Comparison of ENCODE assay signal across 8 cellular contexts in the genomic region with DNA sequence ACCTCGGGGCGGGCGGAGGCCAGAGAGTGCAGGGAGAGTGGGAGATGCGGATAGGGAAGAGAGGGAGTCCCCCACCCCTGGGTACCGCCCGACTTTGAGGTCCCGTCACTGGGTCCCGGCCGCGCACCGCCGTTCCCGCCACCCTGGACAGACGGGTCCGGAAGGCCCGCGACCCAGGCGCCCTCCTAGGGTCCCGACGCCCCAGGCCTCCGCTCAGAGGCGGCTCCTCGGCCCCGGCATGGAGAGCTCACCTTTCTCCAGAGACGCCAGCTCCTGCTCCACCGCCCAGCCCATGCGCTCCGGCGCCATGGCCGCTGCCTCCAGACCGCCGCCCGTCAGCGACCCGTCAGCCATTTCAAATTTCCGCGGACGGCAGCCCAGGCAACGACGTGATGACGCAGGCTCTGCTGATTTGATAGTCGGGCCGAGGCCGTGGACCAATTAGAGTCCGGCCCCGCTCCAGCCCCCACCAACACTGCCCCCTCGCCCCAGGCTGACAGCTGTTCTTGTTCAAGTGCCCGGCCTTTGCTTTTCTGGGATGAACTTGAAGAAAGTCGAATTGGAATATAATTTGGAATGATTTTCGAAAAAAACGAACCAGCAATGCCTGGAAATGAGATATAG. TPM values are rescaled to one million over a fixed set of nuclear protein-coding genes. Genes with fewer than 3 reads are reported as not detected.
DNase-seq lines count a peak whose midpoint lies in the region; ATAC-seq, FAIRE-seq and TF ChIP-seq lines count a peak whose summit lies in the region.

A gene with protein sequence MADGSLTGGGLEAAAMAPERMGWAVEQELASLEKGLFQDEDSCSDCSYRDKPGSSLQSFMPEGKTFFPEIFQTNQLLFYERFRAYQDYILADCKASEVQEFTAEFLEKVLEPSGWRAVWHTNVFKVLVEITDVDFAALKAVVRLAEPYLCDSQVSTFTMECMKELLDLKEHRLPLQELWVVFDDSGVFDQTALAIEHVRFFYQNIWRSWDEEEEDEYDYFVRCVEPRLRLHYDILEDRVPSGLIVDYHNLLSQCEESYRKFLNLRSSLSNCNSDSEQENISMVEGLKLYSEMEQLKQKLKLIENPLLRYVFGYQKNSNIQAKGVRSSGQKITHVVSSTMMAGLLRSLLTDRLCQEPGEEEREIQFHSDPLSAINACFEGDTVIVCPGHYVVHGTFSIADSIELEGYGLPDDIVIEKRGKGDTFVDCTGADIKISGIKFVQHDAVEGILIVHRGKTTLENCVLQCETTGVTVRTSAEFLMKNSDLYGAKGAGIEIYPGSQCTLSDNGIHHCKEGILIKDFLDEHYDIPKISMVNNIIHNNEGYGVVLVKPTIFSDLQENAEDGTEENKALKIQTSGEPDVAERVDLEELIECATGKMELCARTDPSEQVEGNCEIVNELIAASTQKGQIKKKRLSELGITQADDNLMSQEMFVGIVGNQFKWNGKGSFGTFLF (minus strand): TSS at position 374 of the 624 bp plus-strand sequence. CDS start 20 bp downstream, at position 354.

- dilution Hi-C loops in keratinocyte (cut with MboI; ENCODE audit: extremely low pct_ligation_motif_present, low sequenced_read_pairs): no loop called here

- peaks cover 21% of the 10 kb centered on the region for H3K79me2 ChIP-seq in keratinocyte (ENCODE audit: control insufficient read depth, insufficient read depth, low read length)

- peak; percentile 67 for DNase-seq in AG04450 (ENCODE audit: low read depth, low spot score)
- DNase-seq in NCI-H2196 (lab: John Stamatoyannopoulos, UW; ENCODE audit: unreplicated experiment): peak; percentile 78
- DNase-seq in caudate nucleus (lab: John Stamatoyannopoulos, UW): peak in 60 of 61 donors; percentile 8 to 85 (median 68)
- peak; percentile 4 for DNase-seq in keratinocyte (ENCODE audit: low read depth, low spot score)
- DNase-seq in stimulated activated CD4-positive, alpha-beta T cell treated with anti-CD3 and anti-CD28 coated beads, Interleukin-15, amount 100 ng/mL, for 24 hours: peak; percentile 91

- ATAC-seq in GM18868 (IDR thresholded peaks at IDR 0.05; ENCODE audit: unreplicated experiment) (peak; percentile 90), HG03097 (IDR thresholded peaks at IDR 0.05; ENCODE audit: low FRiP score, unreplicated experiment) (peak; percentile 86)

- H3K4me3 ChIP-seq in AG04450 (ENCODE audit: low read depth, low read length): peak within 1 kb of the TSS; percentile 82
- H3K4me3 ChIP-seq in WI38 (ENCODE audit: low read depth, low read length): peak within 1 kb of the TSS; percentile 80
- peak within 1 kb of the TSS; percentile 75 to 88 (median 86) for H3K4me3 ChIP-seq in keratinocyte (ENCODE audit: control insufficient read depth in 2 of 3, extremely low read depth in 1 of 3, insufficient read depth in 2 of 3, low read depth in 1 of 3, low read length in 3 of 3)

- H3K9me3 ChIP-seq in AG04450 (ENCODE audit: control insufficient read depth, insufficient read depth, low read length): no peaks in the 10 kb centered on the region
- no peaks in the 10 kb centered on the region for H3K9me3 ChIP-seq in keratinocyte (ENCODE audit: control insufficient read depth, low read depth, low read length)

- no peaks in the 10 kb centered on the region for H4K20me1 ChIP-seq in keratinocyte (ENCODE audit: control insufficient read depth, extremely low read depth, insufficient read depth, low read length)

- H3K4me1 ChIP-seq in keratinocyte (ENCODE audit: control insufficient read depth, extremely low read depth, insufficient read depth, low read length): peaks cover 3% of the 10 kb centered on the region

- POLR2A ChIA-PET in AG04450 (lab: Yijun Ruan, JAX): no interaction called here

- CTCF ChIA-PET in AG04450 (lab: Charles Lee): interaction anchor here (0.5 to 1.4 kb wide), 4 partner anchors 8 to 187 kb away, joined by 4 to 8 read pairs (median 7); no protein-coding TSS in a partner anchor

- H3K9ac ChIP-seq in keratinocyte (ENCODE audit: control insufficient read depth, extremely low read depth, insufficient read depth, low read length): peak within 1 kb of the TSS; percentile 71

- H3K27ac ChIP-seq in AG04450 (ENCODE audit: low read depth, low read length): peak within 1 kb of the TSS; percentile 11
- no peak within 1 kb of the TSS for H3K27ac ChIP-seq in caudate nucleus (ENCODE audit: low read depth, low read length)
- peak within 1 kb of the TSS; percentile 75 for H3K27ac ChIP-seq in keratinocyte (ENCODE audit: control insufficient read depth, insufficient read depth, low read length)

- FAIRE-seq in keratinocyte (lab: Jason Lieb, UNC): no peak

- H3K36me3 ChIP-seq in keratinocyte (ENCODE audit: control insufficient read depth in 2 of 2, extremely low read depth in 1 of 2, insufficient read depth in 2 of 2, low read length in 2 of 2): peaks cover 2 to 4% of the 10 kb centered on the region in 2 experiments

- no peaks in the 10 kb centered on the region for H3K9me1 ChIP-seq in keratinocyte (ENCODE audit: control insufficient read depth, extremely low read depth, insufficient read depth, low read length)

- peak within 1 kb of the TSS; percentile 75 for H2AFZ ChIP-seq in keratinocyte (ENCODE audit: control insufficient read depth, low read length)

- no peaks in the 10 kb centered on the region for H3K27me3 ChIP-seq in AG04450 (ENCODE audit: control insufficient read depth, insufficient read depth, low read length)
- no peaks in the 10 kb centered on the region for H3K27me3 ChIP-seq in keratinocyte (ENCODE audit: control insufficient read depth, extremely low read depth, insufficient read depth, low read length)

- peak within 1 kb of the TSS; percentile 87 for H3K4me2 ChIP-seq in keratinocyte (ENCODE audit: control insufficient read depth, extremely low read depth, insufficient read depth, low read depth, low read length)

- TF ChIP-seq CTCF in AG04450 (IDR thresholded peaks at IDR 0.05; ENCODE audit: low read depth, low read length) (no peak), WI38 (IDR thresholded peaks at IDR 0.05; ENCODE audit: low read depth, low read length) (no peak), keratinocyte (optimal IDR thresholded peaks at IDR 0.05 in 1 of 3, IDR thresholded peaks at IDR 0.05 in 1 of 3, conservative IDR thresholded peaks at IDR 0.05 in 1 of 3; ENCODE audit: extremely low read depth in 1 of 3, insufficient read depth in 2 of 3, low read length in 3 of 3) (peak in 1 of 3 experiments; percentile 1)

RNA-seq across cellular contexts. Expression of the gene that starts here (rescaled TPM):
- polyA plus RNA-seq in AG04450 (2011; rRNA removed): 7.4 and 12.3 TPM in 2 replicates
- polyA minus RNA-seq in AG04450 (2011; rRNA and poly(A)+ RNA removed): 6.5 and 7.1 TPM in 2 replicates
- polyA plus RNA-seq in keratinocyte: 2.9 to 18.0 TPM (median 12.5 TPM) in 3 replicates
- 0.87 TPM for polyA plus RNA-seq in keratinocyte (2011; ENCODE audit: low read depth)
- polyA plus RNA-seq in keratinocyte (2011; cell fraction: cytosol; rRNA removed): 3.4 and 5.7 TPM in 2 replicates
- polyA plus RNA-seq in keratinocyte (2011; cell fraction: nucleus; rRNA removed): 3.4 and 4.2 TPM in 2 replicates
- 0.32 and 11.1 TPM in 2 replicates for polyA plus RNA-seq in keratinocyte (2012; ENCODE audit: low replicate concordance)
- polyA minus RNA-seq in keratinocyte: 7.1 to 15.5 TPM (median 11.2 TPM) in 3 replicates
- 4.6 TPM for polyA minus RNA-seq in keratinocyte (2011; cell fraction: cytosol; rRNA and poly(A)+ RNA removed)
- 3.2 and 4.0 TPM in 2 replicates for polyA minus RNA-seq in keratinocyte (2011; cell fraction: nucleus; rRNA and poly(A)+ RNA removed)

Comparison
In these comparisons a context has a peak if more than half of its experiments do, and no peak if none do; other contexts are left out.
1. DNase-seq: peak in every context shown above with its lines; median percentile 91 in stimulated activated CD4-positive, alpha-beta T cell treated with anti-CD3 and anti-CD28 coated beads, Interleukin-15, amount 100 ng/mL, for 24 hours; 78 in NCI-H2196; 68 in caudate nucleus; 67 in AG04450; 4 in keratinocyte.